In the genomic region with DNA sequence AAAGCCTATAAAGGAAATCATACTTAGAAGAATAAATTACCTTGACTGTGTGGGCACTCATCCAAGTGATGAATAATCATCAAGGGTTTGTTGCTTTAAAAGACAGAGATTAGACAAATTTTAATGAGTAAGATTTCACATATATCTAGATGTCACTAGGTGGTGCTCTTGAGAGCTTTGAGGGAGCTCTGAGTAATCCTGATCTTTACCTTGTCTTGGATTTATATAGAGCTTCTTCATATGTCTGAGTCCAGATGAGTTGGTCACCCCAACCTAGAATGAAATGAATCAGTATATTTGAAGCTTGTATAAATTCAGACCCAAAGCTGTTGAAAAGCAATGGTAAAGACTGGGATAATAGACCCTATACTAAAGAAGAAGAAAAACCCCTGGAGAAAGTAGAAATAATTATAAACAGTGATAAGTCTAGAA, we compare ENCODE assay signal across 1 cellular context.
A peak's percentile ranks its signal among the peaks of the same experiment; 100 is the strongest.
TF ChIP-seq lines count a peak whose summit lies in the region.

No MANE protein-coding gene starts in this region.

TF ChIP-seq in HepG2, 621 proteins besides CTCF, POLR2A, EP300 and RAD21 (continued from another document):
- TF ChIP-seq, protein P1, sequence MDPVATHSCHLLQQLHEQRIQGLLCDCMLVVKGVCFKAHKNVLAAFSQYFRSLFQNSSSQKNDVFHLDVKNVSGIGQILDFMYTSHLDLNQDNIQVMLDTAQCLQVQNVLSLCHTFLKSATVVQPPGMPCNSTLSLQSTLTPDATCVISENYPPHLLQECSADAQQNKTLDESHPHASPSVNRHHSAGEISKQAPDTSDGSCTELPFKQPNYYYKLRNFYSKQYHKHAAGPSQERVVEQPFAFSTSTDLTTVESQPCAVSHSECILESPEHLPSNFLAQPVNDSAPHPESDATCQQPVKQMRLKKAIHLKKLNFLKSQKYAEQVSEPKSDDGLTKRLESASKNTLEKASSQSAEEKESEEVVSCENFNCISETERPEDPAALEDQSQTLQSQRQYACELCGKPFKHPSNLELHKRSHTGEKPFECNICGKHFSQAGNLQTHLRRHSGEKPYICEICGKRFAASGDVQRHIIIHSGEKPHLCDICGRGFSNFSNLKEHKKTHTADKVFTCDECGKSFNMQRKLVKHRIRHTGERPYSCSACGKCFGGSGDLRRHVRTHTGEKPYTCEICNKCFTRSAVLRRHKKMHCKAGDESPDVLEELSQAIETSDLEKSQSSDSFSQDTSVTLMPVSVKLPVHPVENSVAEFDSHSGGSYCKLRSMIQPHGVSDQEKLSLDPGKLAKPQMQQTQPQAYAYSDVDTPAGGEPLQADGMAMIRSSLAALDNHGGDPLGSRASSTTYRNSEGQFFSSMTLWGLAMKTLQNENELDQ (CRISPR knock-in tag; IDR thresholded peaks at IDR 0.05; ENCODE audit: borderline replicate concordance): no peak
- TF ChIP-seq IRF2 (CRISPR knock-in tag; IDR thresholded peaks at IDR 0.05) (no peak), E2F5 (CRISPR knock-in tag; conservative IDR thresholded peaks at IDR 0.05) (no peak), STAG1 (CRISPR knock-in tag; IDR thresholded peaks at IDR 0.05) (peak; percentile 51), ZNF230 (CRISPR knock-in tag; IDR thresholded peaks at IDR 0.05) (no peak), YY1 (IDR thresholded peaks at IDR 0.05; ENCODE audit: insufficient read depth, insufficient replicate concordance, low read depth, low read length) (no peak), SMC3 (IDR thresholded peaks at IDR 0.05; ENCODE audit: low read length) (0 out of 2 replicates have a peak, but pooled peaks have one; percentile 2), NR2F2 (IDR thresholded peaks at IDR 0.05; ENCODE audit: borderline replicate concordance, low read depth) (no peak), CBX1 (IDR thresholded peaks at IDR 0.05; ENCODE audit: low read depth) (no peak), U2AF2 (IDR thresholded peaks at IDR 0.05; ENCODE audit: low read depth, low read length) (no peak), ELF3 (CRISPR knock-in tag; IDR thresholded peaks at IDR 0.05) (no peak), ZBTB1 (CRISPR knock-in tag; IDR thresholded peaks at IDR 0.05; ENCODE audit: borderline replicate concordance) (no peak), SOX6 (IDR thresholded peaks at IDR 0.05) (no peak), SOX6 (CRISPR knock-in tag; IDR thresholded peaks at IDR 0.05) (no peak), KDM3A (CRISPR knock-in tag; IDR thresholded peaks at IDR 0.05; ENCODE audit: low read depth) (no peak), PHF8 (CRISPR knock-in tag; IDR thresholded peaks at IDR 0.05) (no peak), MAFF (IDR thresholded peaks at IDR 0.05; ENCODE audit: low read depth, low read length) (no peak), HDAC6 (IDR thresholded peaks at IDR 0.05; ENCODE audit: low read depth, low read length) (no peak), ARID3A (IDR thresholded peaks at IDR 0.05; ENCODE audit: low read depth, low read length) (peak; percentile 38; the same call in 1 of the 2 replicates), MLLT10 (CRISPR knock-in tag; IDR thresholded peaks at IDR 0.05) (no peak), TAF15 (IDR thresholded peaks at IDR 0.05; ENCODE audit: low read depth, low read length, poor library complexity, severe bottlenecking) (no peak)
